26 cellular contexts compared by ENCODE assay signal in the genomic region with DNA sequence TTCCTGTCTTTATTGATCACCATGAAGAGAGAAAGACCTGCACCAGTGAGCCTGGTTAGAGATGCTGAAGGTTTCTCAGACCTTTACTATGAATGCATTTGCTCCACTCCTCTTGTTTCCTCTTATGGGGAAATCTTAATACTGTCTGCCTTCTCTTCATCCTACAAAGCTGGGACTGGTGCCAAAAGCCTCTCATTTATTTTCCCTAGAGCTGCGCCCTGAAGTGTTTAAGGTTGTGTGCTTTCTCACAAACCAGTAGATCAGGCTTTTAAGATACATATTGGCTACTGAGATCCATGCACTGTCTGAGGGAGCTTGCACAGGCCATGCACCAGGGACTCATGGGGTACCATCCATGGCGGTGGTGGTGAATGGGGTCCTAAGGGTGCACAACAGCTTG.
"Had no signal": no experiment of that assay in that cellular context is flagged by ENCODE, and none has a peak within 500 bp of the region (broad histone marks: within the 10 kb centered on the region; RNA-seq: fewer than 3 reads in every experiment).

No MANE protein-coding gene starts in this region.

- H3K4me1 Mint-ChIP-seq: nephron had no signal

- H3K4me1 ChIP-seq: pancreas, psoas muscle, right lobe of liver, tibial artery, upper lobe of left lung, uterus had no signal

- H3K4me3 ChIP-seq: hepatocyte, lung, pancreas, psoas muscle, right lobe of liver, tibial artery, upper lobe of left lung, uterus had no signal

- H3K9me3 ChIP-seq: pancreas, right lobe of liver, uterus had no signal

- H3K27me3 ChIP-seq: hepatocyte, pancreas, right lobe of liver, tibial artery, upper lobe of left lung, uterus had no signal

- FAIRE-seq: endothelial cell of umbilical vein, kidney, pancreas had no signal

- ATAC-seq: left cardiac atrium; left ventricle myocardium superior; pancreas; psoas muscle; right lobe of liver; stimulated activated memory B cell treated with anti-CD40 and anti-IgM and Interleukin-4, amounts not matched to agents 10 μg/mL and 1 μg/mL and 100 μg/mL, for 72 hours had no signal

- H3K27me3 Mint-ChIP-seq: naive B cell; stimulated activated memory B cell treated with anti-CD40 and anti-IgM and Interleukin-4, amounts not matched to agents 10 μg/mL and 1 μg/mL and 100 μg/mL, for 72 hours had no signal

- H3K27ac ChIP-seq: hepatocyte, pancreas, psoas muscle, right lobe of liver, tibial artery, upper lobe of left lung, uterus had no signal

- H3K4me3 Mint-ChIP-seq: naive B cell; nephron; stimulated activated memory B cell treated with anti-CD40 and anti-IgM and Interleukin-4, amounts not matched to agents 10 μg/mL and 1 μg/mL and 100 μg/mL, for 72 hours; stimulated activated naive CD8-positive, alpha-beta T cell treated with anti-CD3 and anti-CD28 coated beads, Interleukin-15, Interleukin-2, amounts not matched to agents 100 ng/mL and 50 ng/mL, for 24 hours had no signal

- H3K36me3 ChIP-seq: pancreas, right lobe of liver, tibial artery, upper lobe of left lung, uterus had no signal

- H3K27ac Mint-ChIP-seq: naive B cell; nephron; stimulated activated memory B cell treated with anti-CD40 and anti-IgM and Interleukin-4, amounts not matched to agents 10 μg/mL and 1 μg/mL and 100 μg/mL, for 72 hours; stimulated activated naive CD8-positive, alpha-beta T cell treated with anti-CD3 and anti-CD28 coated beads, Interleukin-15, Interleukin-2, amounts not matched to agents 100 ng/mL and 50 ng/mL, for 24 hours had no signal

- DNase-seq: dermis blood vessel endothelial cell; foreskin melanocyte; head of caudate nucleus; kidney; left cardiac atrium; left ventricle myocardium superior; mesenchymal stem cell; midbrain; naive B cell; occipital lobe; pancreas; psoas muscle; retina; right lobe of liver; stimulated activated CD4-positive, alpha-beta T cell treated with anti-CD3 and anti-CD28 coated beads, Interleukin-15, amount 100 ng/mL, for 24 hours; stimulated activated CD4-positive, alpha-beta T cell treated with anti-CD3 and anti-CD28 coated beads, Interleukin-1b, Interleukin-23, amount 100 ng/mL, for 48 hours; stimulated activated CD4-positive, alpha-beta T cell treated with anti-CD3 and anti-CD28 coated beads, Interleukin-4, amount 100 ng/mL, for 24 hours; tibial artery; upper lobe of left lung; uterus had no signal
